ENCODE assay signal across 8 cellular contexts in the genomic region with DNA sequence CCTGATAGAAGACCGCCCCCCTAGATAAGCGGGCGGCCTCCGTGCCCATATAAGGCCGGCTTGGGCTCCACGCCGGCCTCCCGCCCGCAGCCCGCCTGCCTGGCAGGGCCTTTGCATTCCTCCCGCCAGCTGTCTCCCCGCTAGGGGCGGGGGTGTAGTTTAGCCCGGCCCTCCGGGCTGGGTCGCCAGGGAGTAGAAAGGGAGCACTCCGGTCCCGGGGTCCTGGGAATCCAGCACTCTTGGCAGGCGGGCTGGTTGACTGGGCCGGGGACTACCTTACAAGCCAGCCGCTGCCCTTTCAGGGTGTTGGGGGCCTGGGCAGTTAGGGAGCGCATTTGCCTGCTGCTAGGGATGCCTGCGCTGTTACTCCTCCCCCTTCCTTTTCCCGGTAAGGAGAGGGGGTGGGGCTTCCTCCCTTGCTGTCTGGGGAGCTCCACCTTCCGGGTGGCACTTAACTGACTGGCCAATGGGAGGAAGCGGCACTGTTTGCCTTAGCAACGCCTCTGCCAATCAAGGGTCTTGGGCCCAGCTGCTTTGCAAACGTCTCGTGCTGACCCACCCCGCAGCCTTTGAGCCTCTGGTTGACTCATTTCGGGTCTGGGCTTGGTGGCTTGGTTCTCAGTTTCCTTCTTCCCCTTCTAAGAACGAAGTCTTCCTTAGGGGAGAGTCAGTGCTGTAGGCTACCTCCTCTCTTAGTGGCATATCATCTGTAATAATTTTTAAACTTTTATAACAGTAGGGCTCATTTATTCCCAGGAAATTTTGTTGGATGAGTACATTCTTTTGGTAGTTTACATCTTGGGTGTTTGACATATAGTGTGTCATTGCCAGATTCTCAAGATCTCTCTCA. TPM values are rescaled to one million over a fixed set of nuclear protein-coding genes. Genes with fewer than 3 reads are reported as not detected.
DNase-seq lines count a peak whose midpoint lies in the region; ATAC-seq, FAIRE-seq and TF ChIP-seq lines count a peak whose summit lies in the region.

No MANE protein-coding gene starts in this region.

- H3K4ac ChIP-seq in mesendoderm (ENCODE audit: low read depth, low read length), result no peak overlapping the region

- H2AK5ac ChIP-seq in mesendoderm (ENCODE audit: low read length), result no peak overlapping the region

- peak overlapping the region; percentile 49 for H3K4me2 ChIP-seq in mesendoderm (ENCODE audit: low read length)

- H3K4me3 Mint-ChIP-seq in endodermal cell, result peak overlapping the region; percentile 94

- no peak overlapping the region for H2BK120ac ChIP-seq in mesendoderm (ENCODE audit: low read depth, low read length)

- H2BK5ac ChIP-seq in mesendoderm (ENCODE audit: low read length), result no peak overlapping the region

- no peak overlapping the region for H4K8ac ChIP-seq in mesendoderm (ENCODE audit: low read depth, low read length)

- no peaks in the 10 kb centered on the region for H3K9me3 ChIP-seq in endodermal cell (ENCODE audit: control insufficient read depth, low read length)

- no peak overlapping the region for H3K23ac ChIP-seq in mesendoderm (ENCODE audit: low read length)

- peak overlapping the region; percentile 95 for H3K4me3 ChIP-seq in endodermal cell (ENCODE audit: low read length)
- H3K4me3 ChIP-seq in mesendoderm (ENCODE audit: low read length), result no peak overlapping the region

- H3K9me3 Mint-ChIP-seq in endodermal cell, result no peaks in the 10 kb centered on the region

- no peak overlapping the region for H3K56ac ChIP-seq in mesendoderm (ENCODE audit: low read length)

- peak overlapping the region; percentile 91 for H3K27ac Mint-ChIP-seq in endodermal cell

- H3K4me1 ChIP-seq in endodermal cell (ENCODE audit: control insufficient read depth, insufficient read depth, low read length) (peaks cover 14% of the 10 kb centered on the region), mesendoderm (ENCODE audit: control insufficient read depth, low read depth, low read length) (peaks cover 13% of the 10 kb centered on the region)

- peaks cover 28% of the 10 kb centered on the region for H3K79me1 ChIP-seq in mesendoderm (ENCODE audit: low read length)

- no peak overlapping the region for H2BK15ac ChIP-seq in mesendoderm (replicated peaks; ENCODE audit: low read depth)

- H3K9ac ChIP-seq in endodermal cell (ENCODE audit: extremely low read depth, low read length, poor library complexity, severe bottlenecking), result peak overlapping the region; percentile 43
- peak overlapping the region; percentile 50 for H3K9ac ChIP-seq in mesendoderm (ENCODE audit: low read length)

- peaks cover 30% of the 10 kb centered on the region for H3K4me1 Mint-ChIP-seq in endodermal cell

- H3K27me3 Mint-ChIP-seq in endodermal cell (ENCODE audit: insufficient read depth), result peaks cover 2% of the 10 kb centered on the region

- H3K27ac ChIP-seq in endodermal cell (ENCODE audit: low read depth, low read length) (peak overlapping the region; percentile 82), mesendoderm (ENCODE audit: low read depth, low read length) (peak overlapping the region; percentile 51)

- peaks cover 42% of the 10 kb centered on the region for H3K36me3 Mint-ChIP-seq in endodermal cell (ENCODE audit: low read depth)

- no peak overlapping the region for H3K18ac ChIP-seq in mesendoderm (ENCODE audit: low read length)

- TF ChIP-seq CTCF in endodermal cell (conservative IDR thresholded peaks at IDR 0.05), result peak; percentile 46

- no peak overlapping the region for H4K5ac ChIP-seq in mesendoderm (ENCODE audit: low read length)

- peaks cover 40% of the 10 kb centered on the region for H3K36me3 ChIP-seq in endodermal cell (ENCODE audit: control insufficient read depth, insufficient read depth, low read length)
- peaks cover 15% of the 10 kb centered on the region for H3K36me3 ChIP-seq in mesendoderm (ENCODE audit: control insufficient read depth, insufficient read depth, low read length)

- H3K27me3 ChIP-seq in endodermal cell (ENCODE audit: control insufficient read depth, insufficient read depth, low read length, poor library complexity, severe bottlenecking) (no peaks in the 10 kb centered on the region), mesendoderm (ENCODE audit: insufficient read depth, low read length, poor library complexity) (no peaks in the 10 kb centered on the region)

- peak; percentile 61 for ATAC-seq in GM21381 (IDR thresholded peaks at IDR 0.05; ENCODE audit: unreplicated experiment)

- FAIRE-seq in HTR-8/SVneo (lab: Jason Lieb, UNC), result peak; percentile 92

- DNase-seq in COLO829 (ENCODE audit: low spot score), result peak; percentile 100
- peak; percentile 99 for DNase-seq in HTR-8/SVneo (ENCODE audit: insufficient read length, low spot score)
- DNase-seq in NOMO-1 treated with DMSO at 0.1 percent for 48 hours (lab: John Stamatoyannopoulos, UW; ENCODE audit: unreplicated experiment), result peak; percentile 99
- peak; percentile 87 for DNase-seq in activated CD8-positive, alpha-beta memory T cell treated with anti-CD3 and anti-CD28 coated beads, Interleukin-2, amount 50 U/mL, for 24 hours (ENCODE audit: extremely low read depth)
- DNase-seq in endodermal cell, result peak; percentile 99
- peak; percentile 100 for DNase-seq in mesendoderm
- peak; percentile 88 for DNase-seq in stimulated activated CD8-positive, alpha-beta memory T cell treated with anti-CD3 and anti-CD28 coated beads, Interleukin-12 subunit alpha, Interleukin-12 subunit beta, amount 100 ng/mL, for 4 hours (ENCODE audit: low read depth)

- 0 to 2% methylated on average over 7 to 32 of the region's 32 CpGs for WGBS in endodermal cell (ENCODE audit: insufficient coverage in 1 of 2, insufficient read length in 1 of 2), 2 experiments
- WGBS in mesendoderm (ENCODE audit: extremely low coverage, insufficient coverage, low lambda C conversion rate), result no CpG with 5 or more reads among the region's 32 CpGs

- H3K79me2 ChIP-seq in mesendoderm (ENCODE audit: control insufficient read depth, insufficient read depth, low read length), result peaks cover 23% of the 10 kb centered on the region

RNA-seq across cellular contexts. Expression of gene SRF, which starts 3.4 kb away (rescaled TPM):
- total RNA-seq in endodermal cell, result 10 to 100 TPM; 32.7 to 44.2 TPM
- polyA plus RNA-seq in endodermal cell (2013, experiment 1 of 2), result 37.7 TPM
- 35.2 TPM for polyA plus RNA-seq in endodermal cell (2013, experiment 2 of 2)
- 73.6 TPM for polyA plus RNA-seq in mesendoderm (2013, experiment 1 of 2)
- 75.9 TPM for polyA plus RNA-seq in mesendoderm (2013, experiment 2 of 2)

RNA-seq across cellular contexts. Expression of gene CUL9, which starts 7.5 kb away (rescaled TPM):
- 10 to 100 TPM; 30.3 to 34.1 TPM for total RNA-seq in endodermal cell
- polyA plus RNA-seq in endodermal cell (2013, experiment 1 of 2), result 27.8 TPM
- polyA plus RNA-seq in endodermal cell (2013, experiment 2 of 2), result 26.6 TPM
- polyA plus RNA-seq in mesendoderm (2013, experiment 1 of 2), result 2.1 TPM
- 1.3 TPM for polyA plus RNA-seq in mesendoderm (2013, experiment 2 of 2)

RNA-seq across cellular contexts. Expression of gene DNPH1, which starts 54.8 kb away (rescaled TPM):
- 10 to 100 TPM; 48.2 to 66.5 TPM for total RNA-seq in endodermal cell
- polyA plus RNA-seq in endodermal cell (2013, experiment 1 of 2), result 64.4 TPM
- 61.0 TPM for polyA plus RNA-seq in endodermal cell (2013, experiment 2 of 2)
- polyA plus RNA-seq in mesendoderm (2013, experiment 1 of 2), result 36.2 TPM
- 35.8 TPM for polyA plus RNA-seq in mesendoderm (2013, experiment 2 of 2)
